10 cellular contexts compared by ENCODE assay signal in genomic region chr15:88834211-88834812, GRCh38. TPM values are rescaled to one million over a fixed set of nuclear protein-coding genes. Genes with fewer than 3 reads are reported as not detected.
DNase-seq lines count a peak whose midpoint lies in the region; ATAC-seq and TF ChIP-seq lines count a peak whose summit lies in the region.
"Had no signal": no experiment of that assay in that cellular context is flagged by ENCODE, and none has a peak within 500 bp of the region (broad histone marks: within the 10 kb centered on the region; RNA-seq: fewer than 3 reads in every experiment).

No MANE protein-coding gene starts in this region.

- peak overlapping the region; percentile 97 for H3K27ac Mint-ChIP-seq in chondrocyte (ENCODE audit: unreplicated experiment)
- H3K27ac Mint-ChIP-seq: T-helper 17 cell had no signal

- no peaks in the 10 kb centered on the region for H3K9me3 Mint-ChIP-seq in chondrocyte (ENCODE audit: low read depth)

- DNase-seq in RPMI8226 (peak; percentile 28), chondrocyte (ENCODE audit: low spot score) (no peak), left kidney (ENCODE audit: low read depth, low spot score) (peak; percentile 67), stromal cell of bone marrow (ENCODE audit: low read depth) (peak; percentile 57)

- peak; percentile 68 for TF ChIP-seq CTCF in GM12874 (IDR thresholded peaks at IDR 0.05; ENCODE audit: insufficient read depth, low read depth, low read length)
- peak; percentile 98 for TF ChIP-seq CTCF in chondrocyte (IDR thresholded peaks at IDR 0.05)

- peaks cover 7% of the 10 kb centered on the region for H3K36me3 Mint-ChIP-seq in chondrocyte (ENCODE audit: low read depth)

- H3K4me1 Mint-ChIP-seq in chondrocyte (ENCODE audit: low read depth), result peaks cover 48% of the 10 kb centered on the region

- peak overlapping the region; percentile 18 for H3K4me3 Mint-ChIP-seq in chondrocyte (ENCODE audit: unreplicated experiment)
- H3K4me3 Mint-ChIP-seq: T-helper 17 cell had no signal

- no peak for ATAC-seq in HG03025 (IDR thresholded peaks at IDR 0.05; ENCODE audit: low FRiP score, unreplicated experiment)
- no peak for ATAC-seq in HG02885 (IDR thresholded peaks at IDR 0.05; ENCODE audit: poor library complexity, unreplicated experiment)
- ATAC-seq in HG02642 (IDR thresholded peaks at IDR 0.05; ENCODE audit: poor library complexity, unreplicated experiment), result no peak
- ATAC-seq: T-helper 17 cell had no signal

- no peaks in the 10 kb centered on the region for H3K27me3 Mint-ChIP-seq in chondrocyte (ENCODE audit: low read depth)

RNA-seq across cellular contexts. Expression of gene ACAN, which starts 31.1 kb away (rescaled TPM):
- 21.5 to 176 TPM (median 171 TPM) in 3 replicates for total RNA-seq in chondrocyte
- total RNA-seq: pulmonary artery endothelial cell, T-helper 17 cell had no signal
